12 cellular contexts compared by ENCODE assay signal in genomic region chr14:71206766-71207371, GRCh38.
DNase-seq lines count a peak whose midpoint lies in the region; ATAC-seq and TF ChIP-seq lines count a peak whose summit lies in the region.
"Had no signal": no experiment of that assay in that cellular context is flagged by ENCODE, and none has a peak within 500 bp of the region (broad histone marks: within the 10 kb centered on the region; RNA-seq: fewer than 3 reads in every experiment).

No MANE protein-coding gene starts in this region.

- WGBS in mammary epithelial cell (ENCODE audit: low coverage, missing lambda C conversion rate), result 8% methylated on average over 6 of the region's 7 CpGs

- dilution Hi-C loops in mammary epithelial cell (cut with HindIII; ENCODE audit: low sequenced_read_pairs), result no loop called here

- in situ Hi-C loops in ACHN (cut with HindIII; ENCODE audit: low pct_ligation_motif_present, low pct_unique_long_range_greater_than_20kb, low sequenced_read_pairs) (no loop called here), mammary epithelial cell (cut with MboI; ENCODE audit: low sequenced_read_pairs in 2 of 2) (no loop called here)

- CTCF ChIA-PET in mammary epithelial cell (lab: Charles Lee; ENCODE audit: low non-redundant PET), result no interaction called here

- peaks cover 0 to 4% of the 10 kb centered on the region in 2 donors for H3K9me3 Mint-ChIP-seq in activated T-cell treated with anti-CD3 and anti-CD28 coated beads, Interleukin-2, amount 50 U/mL, for 72 hours

- H4K20me1 ChIP-seq in mammary epithelial cell (ENCODE audit: insufficient read depth, low read length), result no peaks in the 10 kb centered on the region

- no peak overlapping the region for H3K4me3 Mint-ChIP-seq in activated T-cell treated with anti-CD3 and anti-CD28 coated beads, Interleukin-2, amount 50 U/mL, for 72 hours

- H3K27ac Mint-ChIP-seq in activated T-cell treated with anti-CD3 and anti-CD28 coated beads, Interleukin-2, amount 50 U/mL, for 72 hours, result no peak overlapping the region

- ATAC-seq in HG03045 (IDR thresholded peaks at IDR 0.05; ENCODE audit: unreplicated experiment), result no peak
- no peak for ATAC-seq in activated T-cell treated with anti-CD3 and anti-CD28 coated beads, Interleukin-2, amount 50 U/mL, for 72 hours (replicated peaks in 1 of 2)

- intact Hi-C loops in mammary epithelial cell (cut with micrococcal nuclease), result no loop called here

- H3K9me3 ChIP-seq in mammary epithelial cell (replicated peaks; ENCODE audit: insufficient read depth, low read length), result no peaks in the 10 kb centered on the region
- no peaks in the 10 kb centered on the region for H3K9me3 ChIP-seq in effector memory CD4-positive, alpha-beta T cell (ENCODE audit: control insufficient read depth, low read length)

- no peaks in the 10 kb centered on the region for H3K36me3 ChIP-seq in mammary epithelial cell (ENCODE audit: insufficient read depth, low read length)
- no peaks in the 10 kb centered on the region for H3K36me3 ChIP-seq in effector memory CD4-positive, alpha-beta T cell (ENCODE audit: control insufficient read depth, insufficient read depth, low read length)

- no peak overlapping the region for H3K4me3 ChIP-seq in mammary epithelial cell (replicated peaks in 1 of 3; ENCODE audit: insufficient read depth in 1 of 3, low read depth in 2 of 3, low read length in 3 of 3)
- H3K4me3 ChIP-seq in effector memory CD4-positive, alpha-beta T cell (ENCODE audit: insufficient read depth, low read depth, low read length, poor library complexity, severe bottlenecking), result no peak overlapping the region

- peaks cover 7% of the 10 kb centered on the region for H3K4me1 ChIP-seq in mammary epithelial cell (ENCODE audit: insufficient read depth, low read length)
- H3K4me1 ChIP-seq in effector memory CD4-positive, alpha-beta T cell (ENCODE audit: control insufficient read depth, insufficient read depth, low read length, poor library complexity, severe bottlenecking), result no peaks in the 10 kb centered on the region

- no peak overlapping the region for H3K27ac ChIP-seq in mammary epithelial cell (ENCODE audit: insufficient read depth, low read depth, low read length)
- H3K27ac ChIP-seq in effector memory CD4-positive, alpha-beta T cell (ENCODE audit: insufficient read depth, low read length, poor library complexity, severe bottlenecking), result no peak overlapping the region

- no peak for TF ChIP-seq CTCF in mammary epithelial cell (conservative IDR thresholded peaks at IDR 0.05 in 1 of 2, IDR thresholded peaks at IDR 0.05 in 1 of 2; ENCODE audit: extremely low read depth in 1 of 2, insufficient read depth in 1 of 2, low read depth in 1 of 2, low read length in 2 of 2)

- H3K4me1 Mint-ChIP-seq in activated T-cell treated with anti-CD3 and anti-CD28 coated beads, Interleukin-2, amount 50 U/mL, for 72 hours (ENCODE audit: low read depth), result peaks cover 5% of the 10 kb centered on the region

- no peak overlapping the region for H3K4me2 ChIP-seq in mammary epithelial cell (ENCODE audit: insufficient read depth, low read depth, low read length)

- peaks cover 15% of the 10 kb centered on the region for H3K27me3 Mint-ChIP-seq in activated T-cell treated with anti-CD3 and anti-CD28 coated beads, Interleukin-2, amount 50 U/mL, for 72 hours (ENCODE audit: low read depth)

- DNase-seq in ACHN, result peak; percentile 67
- peak; percentile 89 for DNase-seq in HT1080 (ENCODE audit: low read depth)
- DNase-seq in mammary epithelial cell, result peak; percentile 88
- peak; percentile 48 for DNase-seq in kidney glomerular epithelial cell (lab: John Stamatoyannopoulos, UW)
- no peak for DNase-seq in COR-L47 (lab: John Stamatoyannopoulos, UW)
- no peak for DNase-seq in effector memory CD4-positive, alpha-beta T cell
- no peak for DNase-seq in activated T-cell treated with anti-CD3 and anti-CD28 coated beads, Interleukin-2, amount 50 U/mL, for 72 hours
- DNase-seq: DMS153; H7; MM.1S; stimulated activated CD4-positive, alpha-beta T cell treated with anti-CD3 and anti-CD28 coated beads, Interleukin-2, amount 100 ng/mL, for 48 hours had no signal

- no peak overlapping the region for H2AFZ ChIP-seq in mammary epithelial cell (ENCODE audit: low read depth, low read length)

- BruUV-seq in mammary epithelial cell (replicated peaks; lab: Mats Ljungman, UMichigan), result no TSS peak

- no peak overlapping the region for H3K9ac ChIP-seq in mammary epithelial cell (ENCODE audit: insufficient read depth, low read length)

- H3K79me2 ChIP-seq in mammary epithelial cell (ENCODE audit: insufficient read depth, low read length), result no peaks in the 10 kb centered on the region

- H3K36me3 Mint-ChIP-seq in activated T-cell treated with anti-CD3 and anti-CD28 coated beads, Interleukin-2, amount 50 U/mL, for 72 hours (ENCODE audit: insufficient read depth in 2 of 2), result peaks cover 2 to 10% of the 10 kb centered on the region in 2 donors

- H3K27me3 ChIP-seq in mammary epithelial cell (ENCODE audit: insufficient read depth, low read length), result no peaks in the 10 kb centered on the region
- H3K27me3 ChIP-seq in effector memory CD4-positive, alpha-beta T cell (replicated peaks; ENCODE audit: control insufficient read depth, insufficient read depth, low read length, poor library complexity, severe bottlenecking), result no peaks in the 10 kb centered on the region

Comparison
In these comparisons a context has a peak if more than half of its experiments do, and no peak if none do; other contexts are left out.
1. DNase-seq: peak in ACHN (single experiment), HT1080 (single experiment), mammary epithelial cell (single experiment) and kidney glomerular epithelial cell (single experiment); none in COR-L47 (single experiment), effector memory CD4-positive, alpha-beta T cell (0 of 3) and activated T-cell treated with anti-CD3 and anti-CD28 coated beads, Interleukin-2, amount 50 U/mL, for 72 hours (0 of 2).